Comparison of ENCODE assay signal across 8 cellular contexts in genomic region chr3:197949767-197950660, GRCh38. TPM values are rescaled to one million over a fixed set of nuclear protein-coding genes. Genes with fewer than 3 reads are reported as not detected.
DNase-seq lines count a peak whose midpoint lies in the region; ATAC-seq and FAIRE-seq lines count a peak whose summit lies in the region.

TSS of gene RPL35A (plus strand) at chr3:197950190. CDS start at chr3:197950968, 778 bp downstream.

- H2BK120ac ChIP-seq in mesenchymal stem cell (ENCODE audit: low read depth, low read length), result no peak within 1 kb of the TSS

- H3K4me1 ChIP-seq in endocrine pancreas (ENCODE audit: control insufficient read depth, insufficient read depth, low read length) (peaks cover 4% of the 10 kb centered on the region), mesenchymal stem cell (ENCODE audit: control insufficient read depth, insufficient read depth, low read depth, low read length) (peaks cover 8% of the 10 kb centered on the region)

- no peak within 1 kb of the TSS for H3K23ac ChIP-seq in mesenchymal stem cell (ENCODE audit: low read length in 2 of 2)

- H2BK12ac ChIP-seq in mesenchymal stem cell (ENCODE audit: low read length in 2 of 2), result peak within 1 kb of the TSS in 1 of 2 experiments; percentile 15

- peak; percentile 88 for ATAC-seq in GM21367 (IDR thresholded peaks at IDR 0.05; ENCODE audit: unreplicated experiment)

- peak within 1 kb of the TSS; percentile 90 for H2BK5ac ChIP-seq in mesenchymal stem cell (ENCODE audit: low read depth, low read length, poor library complexity, severe bottlenecking)

- H3K27me3 ChIP-seq in endocrine pancreas (ENCODE audit: control insufficient read depth, insufficient read depth, low read length), result no peaks in the 10 kb centered on the region
- no peaks in the 10 kb centered on the region for H3K27me3 ChIP-seq in mesenchymal stem cell (ENCODE audit: control insufficient read depth in 1 of 2, insufficient read depth in 1 of 2, low read length in 2 of 2)

- no peaks in the 10 kb centered on the region for H3K79me1 ChIP-seq in mesenchymal stem cell (replicated peaks; ENCODE audit: low read length, poor library complexity, severe bottlenecking)

- peak within 1 kb of the TSS; percentile 85 for H3K27ac ChIP-seq in mesenchymal stem cell (ENCODE audit: low read length, poor library complexity, severe bottlenecking)

- H3K4me3 ChIP-seq in endocrine pancreas (ENCODE audit: control insufficient read depth, insufficient read depth, low read length) (peak within 1 kb of the TSS; percentile 99), mesenchymal stem cell (ENCODE audit: insufficient read depth in 1 of 2, low read depth in 1 of 2, low read length in 2 of 2) (peak within 1 kb of the TSS; percentile 63 to 92)

- H3K4ac ChIP-seq in mesenchymal stem cell (ENCODE audit: low read depth in 1 of 2, low read length in 2 of 2), result peak within 1 kb of the TSS; percentile 9 to 65

- H3K9ac ChIP-seq in endocrine pancreas (ENCODE audit: control insufficient read depth, insufficient read depth, low read length) (peak within 1 kb of the TSS; percentile 90), mesenchymal stem cell (ENCODE audit: low read length) (peak within 1 kb of the TSS; percentile 98)

- H3K36me3 ChIP-seq in endocrine pancreas (ENCODE audit: control insufficient read depth, insufficient read depth, low read length), result peaks cover 11% of the 10 kb centered on the region
- H3K36me3 ChIP-seq in mesenchymal stem cell (ENCODE audit: control insufficient read depth in 1 of 2, insufficient read depth in 2 of 2, low read depth in 1 of 2, low read length in 2 of 2), result peaks cover 26 to 41% of the 10 kb centered on the region in 2 experiments

- H3K4me2 ChIP-seq in mesenchymal stem cell (ENCODE audit: low read length, poor library complexity, severe bottlenecking), result peak within 1 kb of the TSS; percentile 73

- peak; percentile 93 for DNase-seq in COLO829 (ENCODE audit: low spot score)
- peak; percentile 90 for DNase-seq in HTR-8/SVneo (ENCODE audit: insufficient read length, low spot score)
- DNase-seq in NOMO-1 treated with dmso at 0.1 percent for 144 hours (lab: John Stamatoyannopoulos, UW; ENCODE audit: unreplicated experiment), result peak; percentile 98
- DNase-seq in activated CD8-positive, alpha-beta memory T cell treated with anti-CD3 and anti-CD28 coated beads for 48 hours (ENCODE audit: low read depth in 2 of 3, low spot score in 2 of 3), result peak; percentile 65 to 77 (median 76)
- DNase-seq in mesenchymal stem cell, result peak; percentile 97
- peak; percentile 68 for DNase-seq in stimulated activated CD8-positive, alpha-beta memory T cell treated with anti-CD3 and anti-CD28 coated beads, Interleukin-12 subunit alpha, Interleukin-12 subunit beta, amount 100 ng/mL, for 4 hours (ENCODE audit: low read depth)

- peak; percentile 76 for FAIRE-seq in HTR-8/SVneo (lab: Jason Lieb, UNC)

- H4K91ac ChIP-seq in mesenchymal stem cell (ENCODE audit: low read length), result peak within 1 kb of the TSS; percentile 65

- H3K9me3 ChIP-seq in endocrine pancreas (ENCODE audit: control insufficient read depth, low read length) (no peaks in the 10 kb centered on the region), mesenchymal stem cell (ENCODE audit: control insufficient read depth, low read length) (no peaks in the 10 kb centered on the region)

- WGBS in mesenchymal stem cell, result 0% methylated on average over 37 of the region's 37 CpGs

- H2BK15ac ChIP-seq in mesenchymal stem cell (ENCODE audit: low read depth, poor library complexity, severe bottlenecking), result no peak within 1 kb of the TSS

- peak within 1 kb of the TSS; percentile 82 to 89 for H3K18ac ChIP-seq in mesenchymal stem cell (ENCODE audit: low read depth in 1 of 2, low read length in 2 of 2)

- peak within 1 kb of the TSS; percentile 88 for H2AK5ac ChIP-seq in mesenchymal stem cell (ENCODE audit: low read length, severe bottlenecking)

- H4K8ac ChIP-seq in mesenchymal stem cell (ENCODE audit: low read length), result peak within 1 kb of the TSS; percentile 88

- no peak within 1 kb of the TSS for H2AFZ ChIP-seq in mesenchymal stem cell (ENCODE audit: low read depth, low read length)

- H3K14ac ChIP-seq in mesenchymal stem cell (ENCODE audit: low read length in 2 of 2), result peak within 1 kb of the TSS in 1 of 2 experiments; percentile 35

RNA-seq across cellular contexts. Expression of gene RPL35A, which starts in this region (rescaled TPM):
- 2,543 TPM for polyA plus RNA-seq in mesenchymal stem cell (2013, experiment 1 of 2)
- 2,470 TPM for polyA plus RNA-seq in mesenchymal stem cell (2013, experiment 2 of 2)

Comparison
In these comparisons a context has a peak if more than half of its experiments do, and no peak if none do; other contexts are left out.
1. Peak in every context shown above with its lines: DNase-seq, ATAC-seq, H3K4me3 ChIP-seq and H3K27ac ChIP-seq.